9 cellular contexts compared by ENCODE assay signal in the genomic region with DNA sequence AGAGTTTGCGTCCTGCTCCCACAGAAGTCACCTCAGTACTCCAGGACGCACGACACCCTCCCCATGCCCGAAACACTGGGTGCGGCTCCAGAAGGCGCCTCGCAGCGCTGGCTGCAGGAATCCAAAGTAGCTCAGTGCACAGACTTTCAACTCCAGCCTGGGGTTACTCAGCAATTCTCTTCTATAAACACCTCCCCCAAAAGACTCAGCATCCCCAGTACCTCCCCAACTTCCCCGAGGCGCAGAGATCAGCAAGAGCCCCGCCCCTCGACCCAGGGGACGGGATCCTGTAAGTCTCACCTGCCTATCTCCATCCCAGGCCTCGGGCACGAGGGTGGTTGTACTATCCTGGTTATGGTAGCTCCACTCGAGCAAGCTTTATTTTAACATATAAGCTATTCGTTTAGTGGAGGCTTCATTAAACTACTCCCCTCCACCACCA.
A peak's percentile ranks its signal among the peaks of the same experiment; 100 is the strongest.
DNase-seq lines count a peak whose midpoint lies in the region; ATAC-seq and TF ChIP-seq lines count a peak whose summit lies in the region.
"Had no signal": no experiment of that assay in that cellular context is flagged by ENCODE, and none has a peak within 500 bp of the region (broad histone marks: within the 10 kb centered on the region; RNA-seq: fewer than 3 reads in every experiment).

No MANE protein-coding gene starts in this region.

- peak; percentile 36 for DNase-seq in activated CD4-positive, alpha-beta T cell treated with anti-CD3 and anti-CD28 coated beads for 48 hours
- no peak for DNase-seq in activated CD4-positive, alpha-beta T cell treated with anti-CD3 and anti-CD28 coated beads, Interleukin-2, amount 50 U/mL, for 1 hour
- DNase-seq in UCSD-AML1 (lab: John Stamatoyannopoulos, UW; ENCODE audit: unreplicated experiment) (peak; percentile 91), fibroblast of villous mesenchyme (ENCODE audit: low read depth) (peak; percentile 6), NCI-H2029 (lab: John Stamatoyannopoulos, UW) (no peak), H4 (ENCODE audit: low spot score) (no peak)
- DNase-seq in stimulated activated effector memory CD8-positive, alpha-beta T cell treated with anti-CD3 and anti-CD28 coated beads, Interleukin-12 subunit alpha, Interleukin-12 subunit beta, amount 100 ng/mL, for 72 hours (ENCODE audit: low spot score in 2 of 2): no peak

- peak overlapping the region; percentile 72 for H3K4me3 Mint-ChIP-seq in stimulated activated effector memory CD8-positive, alpha-beta T cell treated with anti-CD3 and anti-CD28 coated beads, Interleukin-12 subunit alpha, Interleukin-12 subunit beta, amount 100 ng/mL, for 72 hours

- H3K9me3 Mint-ChIP-seq in stimulated activated effector memory CD8-positive, alpha-beta T cell treated with anti-CD3 and anti-CD28 coated beads, Interleukin-12 subunit alpha, Interleukin-12 subunit beta, amount 100 ng/mL, for 72 hours: no peaks in the 10 kb centered on the region
- H3K9me3 Mint-ChIP-seq: CD4-positive, CD25-positive, alpha-beta regulatory T cell had no signal

- H3K36me3 Mint-ChIP-seq in stimulated activated effector memory CD8-positive, alpha-beta T cell treated with anti-CD3 and anti-CD28 coated beads, Interleukin-12 subunit alpha, Interleukin-12 subunit beta, amount 100 ng/mL, for 72 hours: no peaks in the 10 kb centered on the region

- peak overlapping the region; percentile 56 for H3K4me3 ChIP-seq in fibroblast of villous mesenchyme (ENCODE audit: low read depth, low read length)

- no peak for TF ChIP-seq CTCF in fibroblast of villous mesenchyme (IDR thresholded peaks at IDR 0.05; ENCODE audit: insufficient read depth, low read depth, low read length)

- peaks cover 17% of the 10 kb centered on the region for H3K4me1 Mint-ChIP-seq in stimulated activated effector memory CD8-positive, alpha-beta T cell treated with anti-CD3 and anti-CD28 coated beads, Interleukin-12 subunit alpha, Interleukin-12 subunit beta, amount 100 ng/mL, for 72 hours

- ATAC-seq in stimulated activated effector memory CD8-positive, alpha-beta T cell treated with anti-CD3 and anti-CD28 coated beads, Interleukin-12 subunit alpha, Interleukin-12 subunit beta, amount 100 ng/mL, for 72 hours: peak; percentile 25
- ATAC-seq in HG02642 (IDR thresholded peaks at IDR 0.05; ENCODE audit: poor library complexity, unreplicated experiment): no peak

- H3K27ac Mint-ChIP-seq in stimulated activated effector memory CD8-positive, alpha-beta T cell treated with anti-CD3 and anti-CD28 coated beads, Interleukin-12 subunit alpha, Interleukin-12 subunit beta, amount 100 ng/mL, for 72 hours: no peak overlapping the region
- H3K27ac Mint-ChIP-seq: CD4-positive, CD25-positive, alpha-beta regulatory T cell had no signal

Comparison
In these comparisons a context has a peak if more than half of its experiments do, and no peak if none do; other contexts are left out.
1. DNase-seq: peak in activated CD4-positive, alpha-beta T cell treated with anti-CD3 and anti-CD28 coated beads for 48 hours (single experiment), UCSD-AML1 (single experiment) and fibroblast of villous mesenchyme (single experiment); none in activated CD4-positive, alpha-beta T cell treated with anti-CD3 and anti-CD28 coated beads, Interleukin-2, amount 50 U/mL, for 1 hour (single experiment), stimulated activated effector memory CD8-positive, alpha-beta T cell treated with anti-CD3 and anti-CD28 coated beads, Interleukin-12 subunit alpha, Interleukin-12 subunit beta, amount 100 ng/mL, for 72 hours (0 of 2), NCI-H2029 (single experiment) and H4 (single experiment).